In genomic region chr12:45638386-45638785, GRCh38 we compare ENCODE assay signal across 16 cellular contexts.
DNase-seq lines count a peak whose midpoint lies in the region; ATAC-seq, FAIRE-seq and TF ChIP-seq lines count a peak whose summit lies in the region.
"Had no signal": no experiment of that assay in that cellular context is flagged by ENCODE, and none has a peak within 500 bp of the region (broad histone marks: within the 10 kb centered on the region; RNA-seq: fewer than 3 reads in every experiment).

No MANE protein-coding gene starts in this region.

- POLR2A ChIA-PET in A673 (lab: Charles Lee; ENCODE audit: low non-redundant PET), result no interaction called here

- no peaks in the 10 kb centered on the region for H3K79me2 ChIP-seq in Loucy (ENCODE audit: insufficient read depth, low read length)

- H3K9ac ChIP-seq in Loucy (ENCODE audit: low read depth, low read length, poor library complexity, severe bottlenecking) (no peak overlapping the region), kidney (ENCODE audit: low read length in 2 of 2) (no peak overlapping the region)

- H4K20me1 ChIP-seq in Loucy (ENCODE audit: insufficient read depth, low read length, poor library complexity, severe bottlenecking), result no peaks in the 10 kb centered on the region

- H3K4me2 ChIP-seq in Loucy (ENCODE audit: low read depth, low read length, poor library complexity, severe bottlenecking), result no peak overlapping the region

- no peak for TF ChIP-seq CTCF in A673 (conservative IDR thresholded peaks at IDR 0.05; ENCODE audit: low read depth, low read length)
- no peak for TF ChIP-seq CTCF in Loucy (conservative IDR thresholded peaks at IDR 0.05; ENCODE audit: low read length)
- no peak for TF ChIP-seq CTCF in kidney (IDR thresholded peaks at IDR 0.05; ENCODE audit: borderline replicate concordance, extremely low read depth, insufficient read depth)

- H3K9me2 ChIP-seq in Loucy (replicated peaks; ENCODE audit: low read depth, low read length), result no peaks in the 10 kb centered on the region

- ATAC-seq in HG02678 (IDR thresholded peaks at IDR 0.05; ENCODE audit: unreplicated experiment), result no peak

- no TSS peak for BruUV-seq in A673 (replicated peaks; lab: Mats Ljungman, UMichigan)

- H3K4me3 ChIP-seq in A673 (ENCODE audit: low read depth, low read length, poor library complexity, severe bottlenecking) (no peak overlapping the region), Loucy (ENCODE audit: low read length, poor library complexity, severe bottlenecking) (no peak overlapping the region), kidney (ENCODE audit: low read length in 2 of 2) (no peak overlapping the region)

- H2AFZ ChIP-seq in Loucy (ENCODE audit: low read length), result 0 out of 2 replicates have a peak overlapping the region, but pooled peaks have one; percentile 4

- CTCF ChIA-PET in A673 (lab: Charles Lee), result no interaction called here

- H3K27me3 ChIP-seq in A673 (replicated peaks; ENCODE audit: insufficient read depth, low read depth, low read length, poor library complexity) (no peaks in the 10 kb centered on the region), Loucy (ENCODE audit: insufficient read depth, low read length, poor library complexity, severe bottlenecking) (no peaks in the 10 kb centered on the region)

- DNase-seq in A673 (ENCODE audit: low spot score) (peak; percentile 53), NCI-H748 treated with DMSO at 0.1 percent for 48 hours (lab: John Stamatoyannopoulos, UW) (peak; percentile 7), epithelial cell of prostate (ENCODE audit: low read depth, low spot score) (no peak), kidney (no peak), MV-4-11 (lab: John Stamatoyannopoulos, UW) (no peak)
- DNase-seq: BE2C; CD4-positive, alpha-beta memory T cell; DMS79; GOT3; H9 had no signal

- H3K36me3 ChIP-seq in A673 (ENCODE audit: insufficient read depth, low read length, poor library complexity, severe bottlenecking) (no peaks in the 10 kb centered on the region), Loucy (ENCODE audit: insufficient read depth, low read length) (no peaks in the 10 kb centered on the region), kidney (ENCODE audit: control insufficient read depth in 1 of 2, insufficient read depth in 2 of 2, low read length in 2 of 2) (no peaks in the 10 kb centered on the region)
- H3K36me3 ChIP-seq: BE2C had no signal

- H3K9me3 ChIP-seq in A673 (ENCODE audit: low read depth, low read length, poor library complexity, severe bottlenecking) (no peaks in the 10 kb centered on the region), Loucy (ENCODE audit: insufficient read depth, low read depth, low read length) (no peaks in the 10 kb centered on the region), kidney (ENCODE audit: control insufficient read depth in 1 of 2, low read length in 2 of 2) (no peaks in the 10 kb centered on the region)
- H3K9me3 ChIP-seq: BE2C had no signal

- H3K27ac ChIP-seq in A673 (ENCODE audit: low read depth, low read length, poor library complexity, severe bottlenecking) (no peak overlapping the region), epithelial cell of prostate (peak overlapping the region; percentile 41), kidney (ENCODE audit: low read depth in 2 of 2, low read length in 2 of 2) (no peak overlapping the region)
- H3K27ac ChIP-seq: C4-2B had no signal

- no peak for FAIRE-seq in kidney (lab: Jason Lieb, UNC)
- FAIRE-seq: A204.1, G401.6, GM12891 had no signal

- H3K4me1 ChIP-seq in A673 (ENCODE audit: insufficient read depth, low read length, poor library complexity, severe bottlenecking) (no peaks in the 10 kb centered on the region), Loucy (ENCODE audit: insufficient read depth, low read length, poor library complexity, severe bottlenecking) (no peaks in the 10 kb centered on the region), kidney (ENCODE audit: control insufficient read depth in 1 of 2, insufficient read depth in 1 of 2, low read depth in 1 of 2, low read length in 2 of 2) (no peaks in the 10 kb centered on the region)
- H3K4me1 ChIP-seq: BE2C had no signal

- H3F3A ChIP-seq in Loucy (ENCODE audit: low read depth), result no peaks in the 10 kb centered on the region; the same call in 1 of the 2 replicates

- intact Hi-C loops in A673 (cut with micrococcal nuclease; ENCODE audit: unreplicated experiment), result no loop called here
- intact Hi-C loops in kidney (cut with DNase I), result no loop called here

Comparison
In these comparisons a context has a peak if more than half of its experiments do, and no peak if none do; other contexts are left out.
1. DNase-seq: peak in A673 (single experiment) and NCI-H748 treated with DMSO at 0.1 percent for 48 hours (single experiment); none in epithelial cell of prostate (single experiment), kidney (single experiment) and MV-4-11 (single experiment).